In the genomic region with DNA sequence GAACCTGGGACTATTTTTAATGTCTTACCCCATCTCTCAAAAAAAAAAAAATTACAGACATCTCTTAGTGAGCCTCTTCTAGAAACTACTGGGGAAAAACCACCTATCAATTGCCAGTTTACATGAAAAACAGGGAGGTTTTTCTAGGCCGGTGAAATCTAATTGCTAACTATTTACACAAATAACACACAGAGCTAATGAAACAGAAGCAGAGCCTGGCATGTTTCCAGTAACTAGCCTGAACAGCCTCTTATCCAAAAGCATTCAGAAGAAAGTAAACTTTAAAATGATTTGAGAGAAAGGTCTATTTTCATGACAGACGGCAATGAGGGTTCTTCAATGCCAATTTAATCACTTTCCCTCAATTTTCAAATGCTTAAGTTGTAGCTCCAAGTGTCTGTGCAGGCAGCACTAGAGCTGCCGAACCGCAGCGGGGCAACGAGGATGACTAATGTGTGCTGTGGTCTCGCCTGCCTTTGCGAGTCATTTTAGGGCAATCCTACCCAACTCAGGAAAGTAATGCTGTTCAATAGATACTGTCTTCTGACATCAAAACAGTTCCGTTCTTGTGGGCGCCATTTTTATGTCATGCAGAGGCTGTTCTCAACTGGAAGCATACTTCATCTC, we compare ENCODE assay signal across 10 cellular contexts.
A peak's percentile ranks its signal among the peaks of the same experiment; 100 is the strongest.
DNase-seq lines count a peak whose midpoint lies in the region; FAIRE-seq and TF ChIP-seq lines count a peak whose summit lies in the region.
"Had no signal": no experiment of that assay in that cellular context is flagged by ENCODE, and none has a peak within 500 bp of the region (broad histone marks: within the 10 kb centered on the region; RNA-seq: fewer than 3 reads in every experiment).

No MANE protein-coding gene starts in this region.

- DNase-seq in stimulated activated naive CD4-positive, alpha-beta T cell treated with Interleukin-2 at 50 U/mL for 16 hours (lab: John Stamatoyannopoulos, UW), result peak; percentile 57
- no peak for DNase-seq in stimulated activated naive CD4-positive, alpha-beta T cell (lab: John Stamatoyannopoulos, UW)
- peak; percentile 22 to 32 for DNase-seq in activated CD4-positive, alpha-beta T cell treated with anti-CD3 and anti-CD28 coated beads for 4 hours
- DNase-seq in globus pallidus (ENCODE audit: low spot score) (peak; percentile 11), HTR-8/SVneo (ENCODE audit: insufficient read length, low spot score) (no peak), NOMO-1 (lab: John Stamatoyannopoulos, UW; ENCODE audit: unreplicated experiment in 2 of 2) (no peak), GM12891 (ENCODE audit: insufficient read length, low spot score) (no peak), foreskin melanocyte (no peak)
- DNase-seq: SJCRH30 had no signal

- FAIRE-seq in HTR-8/SVneo (lab: Jason Lieb, UNC) (no peak), GM12891 (lab: Jason Lieb, UNC) (no peak)
- FAIRE-seq: D721Med had no signal

- TF ChIP-seq POLR2A in GM12891 (IDR thresholded peaks at IDR 0.05; ENCODE audit: low read depth, low read length), result no peak

TF ChIP-seq in GM12891, 5 proteins besides CTCF, POLR2A, EP300 and RAD21:
- no peak for TF ChIP-seq PAX5 (IDR thresholded peaks at IDR 0.05; ENCODE audit: insufficient read depth, low read length, severe bottlenecking)
- no peak for TF ChIP-seq SPI1 (IDR thresholded peaks at IDR 0.05; ENCODE audit: low read depth, low read length)
- TF ChIP-seq POLR2AphosphoS5 (IDR thresholded peaks at IDR 0.05; ENCODE audit: low read depth, low read length), result no peak
- no peak for TF ChIP-seq POU2F2 (IDR thresholded peaks at IDR 0.05; ENCODE audit: low read depth, low read length)
- TF ChIP-seq TAF1 (IDR thresholded peaks at IDR 0.05; ENCODE audit: low read depth, low read length), result no peak

Comparison
In these comparisons a context has a peak if more than half of its experiments do, and no peak if none do; other contexts are left out.
1. DNase-seq: peak in stimulated activated naive CD4-positive, alpha-beta T cell treated with Interleukin-2 at 50 U/mL for 16 hours (single experiment), activated CD4-positive, alpha-beta T cell treated with anti-CD3 and anti-CD28 coated beads for 4 hours (2 of 2) and globus pallidus (single experiment); none in stimulated activated naive CD4-positive, alpha-beta T cell (0 of 6), HTR-8/SVneo (single experiment), NOMO-1 (0 of 2), GM12891 (single experiment) and foreskin melanocyte (single experiment).